15 cellular contexts compared by ENCODE assay signal in the genomic region with DNA sequence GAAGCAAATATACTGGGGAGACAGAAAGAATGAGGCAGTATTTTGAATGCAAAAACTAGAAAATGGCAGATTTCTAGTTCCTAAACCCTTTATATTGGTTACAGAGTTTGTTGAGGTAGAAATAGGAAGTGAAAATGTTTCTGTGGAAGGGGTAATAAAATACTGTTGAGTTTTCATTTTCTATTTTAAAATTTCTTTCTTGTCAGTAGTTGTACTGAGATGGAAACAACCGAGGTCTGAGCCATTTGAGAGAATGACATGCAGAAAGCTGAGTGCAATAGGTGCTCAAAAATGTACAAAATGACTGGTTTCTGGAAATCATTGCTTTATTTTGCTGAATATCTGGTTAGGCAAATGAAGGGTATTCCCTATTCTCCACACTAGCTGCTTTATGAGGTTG.
DNase-seq lines count a peak whose midpoint lies in the region; ATAC-seq lines count a peak whose summit lies in the region.
"Had no signal": no experiment of that assay in that cellular context is flagged by ENCODE, and none has a peak within 500 bp of the region (broad histone marks: within the 10 kb centered on the region; RNA-seq: fewer than 3 reads in every experiment).

No MANE protein-coding gene starts in this region.

- no peak for DNase-seq in cerebellum (ENCODE audit: low spot score)
- no peak for DNase-seq in SW480 (ENCODE audit: low spot score)
- DNase-seq in AG20443 (ENCODE audit: low spot score), result no peak
- DNase-seq in activated naive CD8-positive, alpha-beta T cell treated with anti-CD3 and anti-CD28 coated beads, Interleukin-2, amount 50 U/mL, for 24 hours, result no peak
- DNase-seq: amygdala; NCI-H524 treated with DMSO at 0.1 percent for 48 hours; stimulated activated CD4-positive, alpha-beta T cell treated with anti-CD3 and anti-CD28 coated beads, Interleukin-15, amount 100 ng/mL, for 24 hours; stimulated activated naive CD8-positive, alpha-beta T cell treated with anti-CD3 and anti-CD28 coated beads, Interleukin-15, Interleukin-2, amounts not matched to agents 100 U/mL and 50 U/mL, for 24 hours; T-cell had no signal

- no peaks in the 10 kb centered on the region for H3K4me1 Mint-ChIP-seq in activated naive CD8-positive, alpha-beta T cell treated with anti-CD3 and anti-CD28 coated beads, Interleukin-2, amount 50 U/mL, for 24 hours
- H3K4me1 Mint-ChIP-seq: T-cell had no signal

- H3K9me3 Mint-ChIP-seq in activated naive CD8-positive, alpha-beta T cell treated with anti-CD3 and anti-CD28 coated beads, Interleukin-2, amount 50 U/mL, for 24 hours, result no peaks in the 10 kb centered on the region

- ATAC-seq in GM18502 (IDR thresholded peaks at IDR 0.05; ENCODE audit: poor library complexity, unreplicated experiment), result peak; percentile 99
- peak; percentile 96 for ATAC-seq in GM19467 (IDR thresholded peaks at IDR 0.05; ENCODE audit: unreplicated experiment)
- ATAC-seq in HG02884 (IDR thresholded peaks at IDR 0.05; ENCODE audit: unreplicated experiment), result peak; percentile 92
- peak; percentile 97 for ATAC-seq in HG03520 (IDR thresholded peaks at IDR 0.05; ENCODE audit: unreplicated experiment)
- no peak for ATAC-seq in activated naive CD8-positive, alpha-beta T cell treated with anti-CD3 and anti-CD28 coated beads, Interleukin-2, amount 50 U/mL, for 24 hours
- ATAC-seq: gastroesophageal sphincter; left lobe of liver; stimulated activated naive CD8-positive, alpha-beta T cell treated with anti-CD3 and anti-CD28 coated beads, Interleukin-15, Interleukin-2, amounts not matched to agents 100 U/mL and 50 U/mL, for 24 hours; T-cell had no signal

- no peak overlapping the region for H3K27ac Mint-ChIP-seq in activated naive CD8-positive, alpha-beta T cell treated with anti-CD3 and anti-CD28 coated beads, Interleukin-2, amount 50 U/mL, for 24 hours
- H3K27ac Mint-ChIP-seq: T-cell had no signal

- H3K27me3 Mint-ChIP-seq in activated naive CD8-positive, alpha-beta T cell treated with anti-CD3 and anti-CD28 coated beads, Interleukin-2, amount 50 U/mL, for 24 hours, result no peaks in the 10 kb centered on the region
- H3K27me3 Mint-ChIP-seq: T-cell had no signal

- H3K4me3 Mint-ChIP-seq in activated naive CD8-positive, alpha-beta T cell treated with anti-CD3 and anti-CD28 coated beads, Interleukin-2, amount 50 U/mL, for 24 hours, result no peak overlapping the region
- H3K4me3 Mint-ChIP-seq: T-cell had no signal

- H3K36me3 Mint-ChIP-seq in activated naive CD8-positive, alpha-beta T cell treated with anti-CD3 and anti-CD28 coated beads, Interleukin-2, amount 50 U/mL, for 24 hours (ENCODE audit: low read depth), result no peaks in the 10 kb centered on the region
- H3K36me3 Mint-ChIP-seq: T-cell had no signal
